In the genomic region with DNA sequence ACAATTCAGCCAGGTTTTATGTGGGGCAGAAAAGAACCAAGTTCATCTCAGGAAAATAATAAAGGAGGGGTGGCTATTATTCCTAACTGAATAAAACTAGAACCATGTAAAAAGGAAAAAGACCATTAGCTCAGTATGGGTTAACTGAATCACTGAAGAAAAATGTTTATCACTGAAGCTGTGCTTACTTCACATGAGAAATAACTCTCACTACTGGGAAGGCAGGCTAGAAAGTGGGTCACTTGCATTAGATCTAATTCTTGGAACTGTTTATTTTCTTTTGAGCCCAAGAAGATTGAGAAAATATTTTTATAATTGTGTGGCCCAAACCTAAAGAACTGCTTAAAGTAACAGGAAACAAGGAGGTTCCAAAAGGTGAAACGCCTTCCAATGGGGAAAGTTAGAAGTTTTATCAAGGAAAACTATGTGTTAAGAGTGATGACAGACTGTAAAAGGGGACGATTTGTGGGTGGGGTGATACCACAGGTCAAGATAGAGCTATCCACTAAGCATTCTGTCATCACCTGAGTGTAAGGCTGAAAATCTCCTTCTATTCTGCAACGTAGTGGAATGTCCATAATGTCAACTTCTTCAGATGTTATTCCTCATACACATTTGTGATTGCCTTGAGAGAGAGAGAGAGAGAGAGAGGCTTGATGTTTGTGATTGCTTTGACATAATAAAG, we compare ENCODE assay signal across 14 cellular contexts.
DNase-seq lines count a peak whose midpoint lies in the region; TF ChIP-seq lines count a peak whose summit lies in the region.
"Had no signal": no experiment of that assay in that cellular context is flagged by ENCODE, and none has a peak within 500 bp of the region (broad histone marks: within the 10 kb centered on the region; RNA-seq: fewer than 3 reads in every experiment).

No MANE protein-coding gene starts in this region.

- no peak overlapping the region for H3K27ac ChIP-seq in right atrium auricular region
- H3K27ac ChIP-seq: PC-9, RWPE1 had no signal

- H3K4me3 ChIP-seq in adipocyte (ENCODE audit: low read length) (no peak overlapping the region), choroid plexus epithelial cell (ENCODE audit: low read depth, low read length) (no peak overlapping the region), right atrium auricular region (no peak overlapping the region)
- H3K4me3 ChIP-seq: PC-9 had no signal

- TF ChIP-seq CTCF in choroid plexus epithelial cell (conservative IDR thresholded peaks at IDR 0.05; ENCODE audit: low read depth, low read length) (no peak), right atrium auricular region (IDR thresholded peaks at IDR 0.05) (no peak)

- DNase-seq in adipocyte (ENCODE audit: low read depth) = peak; percentile 36
- peak; percentile 79 for DNase-seq in choroid plexus epithelial cell (ENCODE audit: low read depth)
- peak; percentile 7 for DNase-seq in left kidney (ENCODE audit: low read depth, low spot score)
- DNase-seq in retina = no peak
- no peak for DNase-seq in NCI-H1436 (lab: John Stamatoyannopoulos, UW)
- DNase-seq in right atrium auricular region (ENCODE audit: low spot score) = no peak
- DNase-seq in AG08396 (ENCODE audit: low spot score) = no peak
- DNase-seq: DMS79, KBM-7, NCI-H1105, NCI-H1694 treated with DMSO at 0.1 percent for 48 hours, NCI-H510A treated with DMSO at 0.1 percent for 48 hours, PC-9 had no signal

- no peak overlapping the region for H3K9ac ChIP-seq in adipocyte (ENCODE audit: low read length)

- H3K4me1 ChIP-seq in adipocyte (ENCODE audit: control insufficient read depth, insufficient read depth, low read length) = no peaks in the 10 kb centered on the region
- no peaks in the 10 kb centered on the region for H3K4me1 ChIP-seq in right atrium auricular region

- H3K36me3 ChIP-seq in adipocyte (ENCODE audit: control insufficient read depth, insufficient read depth, low read length, severe bottlenecking) = no peaks in the 10 kb centered on the region
- no peaks in the 10 kb centered on the region for H3K36me3 ChIP-seq in right atrium auricular region

- H3K27me3 ChIP-seq in adipocyte (replicated peaks; ENCODE audit: control insufficient read depth, insufficient read depth, low read length) = no peaks in the 10 kb centered on the region
- H3K27me3 ChIP-seq in right atrium auricular region = no peaks in the 10 kb centered on the region

- H3K9me3 ChIP-seq in adipocyte (ENCODE audit: control insufficient read depth, low read length) (peaks cover 5% of the 10 kb centered on the region), right atrium auricular region (no peaks in the 10 kb centered on the region)

Comparison
In these comparisons a context has a peak if more than half of its experiments do, and no peak if none do; other contexts are left out.
1. DNase-seq: peak in adipocyte (single experiment), choroid plexus epithelial cell (single experiment) and left kidney (single experiment); none in retina (single experiment), NCI-H1436 (single experiment), right atrium auricular region (single experiment) and AG08396 (single experiment).